In genomic region chr17:19539040-19539399, GRCh38 we compare ENCODE assay signal across 1 cellular context.
TF ChIP-seq lines count a peak whose summit lies in the region.

No MANE protein-coding gene starts in this region.

TF ChIP-seq in liver, 16 proteins besides CTCF, POLR2A, EP300 and RAD21 (continued from another document):
- no peak for TF ChIP-seq REST (IDR thresholded peaks at IDR 0.05)
- no peak for TF ChIP-seq SP1 (IDR thresholded peaks at IDR 0.05)
- no peak for TF ChIP-seq EGR1 (IDR thresholded peaks at IDR 0.05; ENCODE audit: low read depth in 2 of 2)
- no peak for TF ChIP-seq RXRA (IDR thresholded peaks at IDR 0.05)
